Comparison of ENCODE assay signal across 2 cellular contexts in genomic region chr3:120528163-120528562, GRCh38.
TF ChIP-seq lines count a peak whose summit lies in the region.

No MANE protein-coding gene starts in this region.

TF ChIP-seq in H1, 55 proteins besides CTCF, POLR2A, EP300 and RAD21:
- TF ChIP-seq, protein P1, sequence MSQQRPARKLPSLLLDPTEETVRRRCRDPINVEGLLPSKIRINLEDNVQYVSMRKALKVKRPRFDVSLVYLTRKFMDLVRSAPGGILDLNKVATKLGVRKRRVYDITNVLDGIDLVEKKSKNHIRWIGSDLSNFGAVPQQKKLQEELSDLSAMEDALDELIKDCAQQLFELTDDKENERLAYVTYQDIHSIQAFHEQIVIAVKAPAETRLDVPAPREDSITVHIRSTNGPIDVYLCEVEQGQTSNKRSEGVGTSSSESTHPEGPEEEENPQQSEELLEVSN (IDR thresholded peaks at IDR 0.05) = no peak
- no peak for TF ChIP-seq JUN (IDR thresholded peaks at IDR 0.05; ENCODE audit: low read depth, low read length)
- TF ChIP-seq SIN3A (conservative IDR thresholded peaks at IDR 0.05 in 1 of 2, IDR thresholded peaks at IDR 0.05 in 1 of 2; ENCODE audit: low read depth in 1 of 2, low read length in 2 of 2) = no peak
- TF ChIP-seq, protein P2, sequence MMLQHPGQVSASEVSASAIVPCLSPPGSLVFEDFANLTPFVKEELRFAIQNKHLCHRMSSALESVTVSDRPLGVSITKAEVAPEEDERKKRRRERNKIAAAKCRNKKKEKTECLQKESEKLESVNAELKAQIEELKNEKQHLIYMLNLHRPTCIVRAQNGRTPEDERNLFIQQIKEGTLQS (IDR thresholded peaks at IDR 0.05; ENCODE audit: insufficient read depth, low read depth, low read length) = no peak
- TF ChIP-seq SIX5 (IDR thresholded peaks at IDR 0.05; ENCODE audit: low read depth, low read length) = no peak
- no peak for TF ChIP-seq TBP (IDR thresholded peaks at IDR 0.05; ENCODE audit: low read depth, low read length)
- TF ChIP-seq ASH2L (IDR thresholded peaks at IDR 0.05; ENCODE audit: low read length) = no peak
- no peak for TF ChIP-seq USF2 (IDR thresholded peaks at IDR 0.05; ENCODE audit: low read length)

TF ChIP-seq in GM23338, 12 proteins besides CTCF, POLR2A, EP300 and RAD21:
- TF ChIP-seq ZNF331 (CRISPR knock-in tag; IDR thresholded peaks at IDR 0.05; ENCODE audit: low read depth) (no peak), JUNB (IDR thresholded peaks at IDR 0.05; ENCODE audit: unreplicated experiment) (no peak), CREB1 (CRISPR knock-in tag; IDR thresholded peaks at IDR 0.05; ENCODE audit: low read depth) (no peak), EZH2phosphoT487 (IDR thresholded peaks at IDR 0.05; ENCODE audit: unreplicated experiment) (no peak), NANOG (IDR thresholded peaks at IDR 0.05; ENCODE audit: borderline replicate concordance) (no peak), STAT1 (IDR thresholded peaks at IDR 0.05; ENCODE audit: unreplicated experiment) (no peak), POLR2AphosphoS5 (IDR thresholded peaks at IDR 0.05; ENCODE audit: low read depth) (no peak), EZH2 (IDR thresholded peaks at IDR 0.05; ENCODE audit: low read depth, unreplicated experiment) (no peak), ZNF114 (CRISPR knock-in tag; IDR thresholded peaks at IDR 0.05) (no peak)
- TF ChIP-seq, protein P3, sequence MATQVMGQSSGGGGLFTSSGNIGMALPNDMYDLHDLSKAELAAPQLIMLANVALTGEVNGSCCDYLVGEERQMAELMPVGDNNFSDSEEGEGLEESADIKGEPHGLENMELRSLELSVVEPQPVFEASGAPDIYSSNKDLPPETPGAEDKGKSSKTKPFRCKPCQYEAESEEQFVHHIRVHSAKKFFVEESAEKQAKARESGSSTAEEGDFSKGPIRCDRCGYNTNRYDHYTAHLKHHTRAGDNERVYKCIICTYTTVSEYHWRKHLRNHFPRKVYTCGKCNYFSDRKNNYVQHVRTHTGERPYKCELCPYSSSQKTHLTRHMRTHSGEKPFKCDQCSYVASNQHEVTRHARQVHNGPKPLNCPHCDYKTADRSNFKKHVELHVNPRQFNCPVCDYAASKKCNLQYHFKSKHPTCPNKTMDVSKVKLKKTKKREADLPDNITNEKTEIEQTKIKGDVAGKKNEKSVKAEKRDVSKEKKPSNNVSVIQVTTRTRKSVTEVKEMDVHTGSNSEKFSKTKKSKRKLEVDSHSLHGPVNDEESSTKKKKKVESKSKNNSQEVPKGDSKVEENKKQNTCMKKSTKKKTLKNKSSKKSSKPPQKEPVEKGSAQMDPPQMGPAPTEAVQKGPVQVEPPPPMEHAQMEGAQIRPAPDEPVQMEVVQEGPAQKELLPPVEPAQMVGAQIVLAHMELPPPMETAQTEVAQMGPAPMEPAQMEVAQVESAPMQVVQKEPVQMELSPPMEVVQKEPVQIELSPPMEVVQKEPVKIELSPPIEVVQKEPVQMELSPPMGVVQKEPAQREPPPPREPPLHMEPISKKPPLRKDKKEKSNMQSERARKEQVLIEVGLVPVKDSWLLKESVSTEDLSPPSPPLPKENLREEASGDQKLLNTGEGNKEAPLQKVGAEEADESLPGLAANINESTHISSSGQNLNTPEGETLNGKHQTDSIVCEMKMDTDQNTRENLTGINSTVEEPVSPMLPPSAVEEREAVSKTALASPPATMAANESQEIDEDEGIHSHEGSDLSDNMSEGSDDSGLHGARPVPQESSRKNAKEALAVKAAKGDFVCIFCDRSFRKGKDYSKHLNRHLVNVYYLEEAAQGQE (IDR thresholded peaks at IDR 0.05; ENCODE audit: unreplicated experiment) = no peak
- TF ChIP-seq, protein P4, sequence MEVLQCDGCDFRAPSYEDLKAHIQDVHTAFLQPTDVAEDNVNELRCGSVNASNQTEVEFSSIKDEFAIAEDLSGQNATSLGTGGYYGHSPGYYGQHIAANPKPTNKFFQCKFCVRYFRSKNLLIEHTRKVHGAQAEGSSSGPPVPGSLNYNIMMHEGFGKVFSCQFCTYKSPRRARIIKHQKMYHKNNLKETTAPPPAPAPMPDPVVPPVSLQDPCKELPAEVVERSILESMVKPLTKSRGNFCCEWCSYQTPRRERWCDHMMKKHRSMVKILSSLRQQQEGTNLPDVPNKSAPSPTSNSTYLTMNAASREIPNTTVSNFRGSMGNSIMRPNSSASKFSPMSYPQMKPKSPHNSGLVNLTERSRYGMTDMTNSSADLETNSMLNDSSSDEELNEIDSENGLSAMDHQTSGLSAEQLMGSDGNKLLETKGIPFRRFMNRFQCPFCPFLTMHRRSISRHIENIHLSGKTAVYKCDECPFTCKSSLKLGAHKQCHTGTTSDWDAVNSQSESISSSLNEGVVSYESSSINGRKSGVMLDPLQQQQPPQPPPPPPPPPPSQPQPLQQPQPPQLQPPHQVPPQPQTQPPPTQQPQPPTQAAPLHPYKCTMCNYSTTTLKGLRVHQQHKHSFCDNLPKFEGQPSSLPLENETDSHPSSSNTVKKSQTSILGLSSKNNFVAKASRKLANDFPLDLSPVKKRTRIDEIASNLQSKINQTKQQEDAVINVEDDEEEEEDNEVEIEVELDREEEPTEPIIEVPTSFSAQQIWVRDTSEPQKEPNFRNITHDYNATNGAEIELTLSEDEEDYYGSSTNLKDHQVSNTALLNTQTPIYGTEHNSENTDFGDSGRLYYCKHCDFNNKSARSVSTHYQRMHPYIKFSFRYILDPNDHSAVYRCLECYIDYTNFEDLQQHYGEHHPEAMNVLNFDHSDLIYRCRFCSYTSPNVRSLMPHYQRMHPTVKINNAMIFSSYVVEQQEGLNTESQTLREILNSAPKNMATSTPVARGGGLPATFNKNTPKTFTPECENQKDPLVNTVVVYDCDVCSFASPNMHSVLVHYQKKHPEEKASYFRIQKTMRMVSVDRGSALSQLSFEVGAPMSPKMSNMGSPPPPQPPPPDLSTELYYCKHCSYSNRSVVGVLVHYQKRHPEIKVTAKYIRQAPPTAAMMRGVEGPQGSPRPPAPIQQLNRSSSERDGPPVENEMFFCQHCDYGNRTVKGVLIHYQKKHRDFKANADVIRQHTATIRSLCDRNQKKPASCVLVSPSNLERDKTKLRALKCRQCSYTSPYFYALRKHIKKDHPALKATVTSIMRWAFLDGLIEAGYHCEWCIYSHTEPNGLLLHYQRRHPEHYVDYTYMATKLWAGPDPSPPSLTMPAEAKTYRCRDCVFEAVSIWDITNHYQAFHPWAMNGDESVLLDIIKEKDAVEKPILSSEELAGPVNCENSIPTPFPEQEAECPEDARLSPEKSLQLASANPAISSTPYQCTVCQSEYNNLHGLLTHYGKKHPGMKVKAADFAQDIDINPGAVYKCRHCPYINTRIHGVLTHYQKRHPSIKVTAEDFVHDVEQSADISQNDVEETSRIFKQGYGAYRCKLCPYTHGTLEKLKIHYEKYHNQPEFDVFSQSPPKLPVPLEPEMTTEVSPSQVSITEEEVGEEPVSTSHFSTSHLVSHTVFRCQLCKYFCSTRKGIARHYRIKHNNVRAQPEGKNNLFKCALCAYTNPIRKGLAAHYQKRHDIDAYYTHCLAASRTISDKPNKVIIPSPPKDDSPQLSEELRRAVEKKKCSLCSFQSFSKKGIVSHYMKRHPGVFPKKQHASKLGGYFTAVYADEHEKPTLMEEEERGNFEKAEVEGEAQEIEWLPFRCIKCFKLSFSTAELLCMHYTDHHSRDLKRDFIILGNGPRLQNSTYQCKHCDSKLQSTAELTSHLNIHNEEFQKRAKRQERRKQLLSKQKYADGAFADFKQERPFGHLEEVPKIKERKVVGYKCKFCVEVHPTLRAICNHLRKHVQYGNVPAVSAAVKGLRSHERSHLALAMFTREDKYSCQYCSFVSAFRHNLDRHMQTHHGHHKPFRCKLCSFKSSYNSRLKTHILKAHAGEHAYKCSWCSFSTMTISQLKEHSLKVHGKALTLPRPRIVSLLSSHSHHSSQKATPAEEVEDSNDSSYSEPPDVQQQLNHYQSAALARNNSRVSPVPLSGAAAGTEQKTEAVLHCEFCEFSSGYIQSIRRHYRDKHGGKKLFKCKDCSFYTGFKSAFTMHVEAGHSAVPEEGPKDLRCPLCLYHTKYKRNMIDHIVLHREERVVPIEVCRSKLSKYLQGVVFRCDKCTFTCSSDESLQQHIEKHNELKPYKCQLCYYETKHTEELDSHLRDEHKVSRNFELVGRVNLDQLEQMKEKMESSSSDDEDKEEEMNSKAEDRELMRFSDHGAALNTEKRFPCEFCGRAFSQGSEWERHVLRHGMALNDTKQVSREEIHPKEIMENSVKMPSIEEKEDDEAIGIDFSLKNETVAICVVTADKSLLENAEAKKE (CRISPR knock-in tag; IDR thresholded peaks at IDR 0.05) = no peak
- TF ChIP-seq, protein P5, sequence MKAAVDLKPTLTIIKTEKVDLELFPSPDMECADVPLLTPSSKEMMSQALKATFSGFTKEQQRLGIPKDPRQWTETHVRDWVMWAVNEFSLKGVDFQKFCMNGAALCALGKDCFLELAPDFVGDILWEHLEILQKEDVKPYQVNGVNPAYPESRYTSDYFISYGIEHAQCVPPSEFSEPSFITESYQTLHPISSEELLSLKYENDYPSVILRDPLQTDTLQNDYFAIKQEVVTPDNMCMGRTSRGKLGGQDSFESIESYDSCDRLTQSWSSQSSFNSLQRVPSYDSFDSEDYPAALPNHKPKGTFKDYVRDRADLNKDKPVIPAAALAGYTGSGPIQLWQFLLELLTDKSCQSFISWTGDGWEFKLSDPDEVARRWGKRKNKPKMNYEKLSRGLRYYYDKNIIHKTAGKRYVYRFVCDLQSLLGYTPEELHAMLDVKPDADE (IDR thresholded peaks at IDR 0.05) = no peak
